1 cellular context compared by ENCODE assay signal in genomic region chr15:50876989-50877360, GRCh38.
A peak's percentile ranks its signal among the peaks of the same experiment; 100 is the strongest.
TF ChIP-seq lines count a peak whose summit lies in the region.

No MANE protein-coding gene starts in this region.

TF ChIP-seq in K562, 482 proteins besides CTCF, POLR2A, EP300 and RAD21 (continued from another document):
- TF ChIP-seq ZNF197 (CRISPR knock-in tag; IDR thresholded peaks at IDR 0.05; ENCODE audit: low read depth): no peak
- TF ChIP-seq DEAF1 (CRISPR knock-in tag; IDR thresholded peaks at IDR 0.05): peak; percentile 93
- TF ChIP-seq FOXM1 (IDR thresholded peaks at IDR 0.05; ENCODE audit: low read depth): no peak
- TF ChIP-seq FOXM1 (CRISPR knock-in tag; IDR thresholded peaks at IDR 0.05; ENCODE audit: low read depth): no peak
- TF ChIP-seq ZNF589 (CRISPR knock-in tag; IDR thresholded peaks at IDR 0.05; ENCODE audit: low read depth): 0 out of 2 replicates have a peak, but pooled peaks have one; percentile 51
- TF ChIP-seq MAFK (IDR thresholded peaks at IDR 0.05; ENCODE audit: low read length): peak; percentile 58; the same call in 1 of the 2 replicates
- no peak for TF ChIP-seq NEUROD1 (IDR thresholded peaks at IDR 0.05; ENCODE audit: borderline replicate concordance, low read depth, low read length, partially characterized antibody)
- peak; percentile 76 for TF ChIP-seq CHAMP1 (IDR thresholded peaks at IDR 0.05)
- TF ChIP-seq MAZ (CRISPR knock-in tag; conservative IDR thresholded peaks at IDR 0.05 in 1 of 2, IDR thresholded peaks at IDR 0.05 in 1 of 2): peak in 1 of 2 experiments; percentile 53; a peak in 1 of 4 replicates
- no peak for TF ChIP-seq PTTG1 (tag; IDR thresholded peaks at IDR 0.05; ENCODE audit: low read depth)
- TF ChIP-seq HLTF (IDR thresholded peaks at IDR 0.05): no peak
- no peak for TF ChIP-seq SRF (CRISPR knock-in tag; IDR thresholded peaks at IDR 0.05)
- TF ChIP-seq CBX3 (IDR thresholded peaks at IDR 0.05; ENCODE audit: borderline replicate concordance in 1 of 2, low read length in 2 of 2): 0 out of 3 replicates have a peak, but pooled peaks of 1 of the 2 experiments have one; percentile 39
- TF ChIP-seq FOSL1 (tag; conservative IDR thresholded peaks at IDR 0.05): no peak
- TF ChIP-seq NFE2 (IDR thresholded peaks at IDR 0.05; ENCODE audit: low read depth): peak; percentile 97
- no peak for TF ChIP-seq SIX5 (IDR thresholded peaks at IDR 0.05; ENCODE audit: borderline replicate concordance in 1 of 2, insufficient read depth in 1 of 2, low read depth in 1 of 2, low read length in 2 of 2)
- 0 out of 2 replicates have a peak, but pooled peaks have one; percentile 11 for TF ChIP-seq ZNF766 (CRISPR knock-in tag; conservative IDR thresholded peaks at IDR 0.05)
- no peak for TF ChIP-seq HINFP (tag; conservative IDR thresholded peaks at IDR 0.05; ENCODE audit: low read depth)
- TF ChIP-seq RBM17 (IDR thresholded peaks at IDR 0.05; ENCODE audit: borderline replicate concordance, low read depth, low read length): no peak
- TF ChIP-seq NBN (IDR thresholded peaks at IDR 0.05; ENCODE audit: low read depth): no peak
- no peak for TF ChIP-seq SIN3B (IDR thresholded peaks at IDR 0.05; ENCODE audit: low read depth)
- 0 out of 2 replicates have a peak, but pooled peaks have one; percentile 52 for TF ChIP-seq GATAD2B (IDR thresholded peaks at IDR 0.05; ENCODE audit: borderline replicate concordance)
- no peak for TF ChIP-seq ARHGAP35 (IDR thresholded peaks at IDR 0.05; ENCODE audit: partially characterized antibody)
- no peak for TF ChIP-seq NR3C1 (CRISPR knock-in tag; IDR thresholded peaks at IDR 0.05)
- no peak for TF ChIP-seq RBM25 (IDR thresholded peaks at IDR 0.05; ENCODE audit: low read depth, low read length, severe bottlenecking)
- no peak for TF ChIP-seq ZNF277 (CRISPR knock-in tag; IDR thresholded peaks at IDR 0.05; ENCODE audit: borderline replicate concordance)
- TF ChIP-seq ZBTB26 (CRISPR knock-in tag; IDR thresholded peaks at IDR 0.05): no peak
- TF ChIP-seq EP400 (IDR thresholded peaks at IDR 0.05): 0 out of 2 replicates have a peak, but pooled peaks have one; percentile 30
- peak; percentile 85 for TF ChIP-seq SMC3 (conservative IDR thresholded peaks at IDR 0.05; ENCODE audit: insufficient read depth, low read depth, low read length)
- no peak for TF ChIP-seq ZBTB34 (CRISPR knock-in tag; IDR thresholded peaks at IDR 0.05)
- TF ChIP-seq CBX2 (IDR thresholded peaks at IDR 0.05; ENCODE audit: insufficient read depth, low read length, poor library complexity, severe bottlenecking): no peak
- TF ChIP-seq ZNF717 (CRISPR knock-in tag; IDR thresholded peaks at IDR 0.05): no peak
- peak; percentile 40; the same call in 1 of the 2 replicates for TF ChIP-seq ZKSCAN1 (IDR thresholded peaks at IDR 0.05; ENCODE audit: low read depth, low read length)
- TF ChIP-seq PRDM10 (IDR thresholded peaks at IDR 0.05; ENCODE audit: partially characterized antibody): peak; percentile 21
- peak; percentile 38; the same call in 1 of the 2 replicates for TF ChIP-seq TEAD4 (IDR thresholded peaks at IDR 0.05; ENCODE audit: low read length)
- TF ChIP-seq TEAD4 (CRISPR knock-in tag; IDR thresholded peaks at IDR 0.05; ENCODE audit: borderline replicate concordance): no peak
- TF ChIP-seq C11orf30 (IDR thresholded peaks at IDR 0.05; ENCODE audit: low read depth): peak; percentile 85
- peak; percentile 72; the same call in 1 of the 2 replicates for TF ChIP-seq RB1 (IDR thresholded peaks at IDR 0.05; ENCODE audit: low read depth)
- no peak for TF ChIP-seq ZNF232 (CRISPR knock-in tag; IDR thresholded peaks at IDR 0.05)
- TF ChIP-seq CTBP1 (IDR thresholded peaks at IDR 0.05; ENCODE audit: borderline replicate concordance): 0 out of 2 replicates have a peak, but pooled peaks have one; percentile 44
- no peak for TF ChIP-seq HNRNPL (IDR thresholded peaks at IDR 0.05; ENCODE audit: low read depth, low read length)
- TF ChIP-seq MECOM (CRISPR knock-in tag; IDR thresholded peaks at IDR 0.05): no peak
- no peak for TF ChIP-seq PBX2 (CRISPR knock-in tag; IDR thresholded peaks at IDR 0.05; ENCODE audit: low read depth)
- TF ChIP-seq PBX2 (tag; conservative IDR thresholded peaks at IDR 0.05; ENCODE audit: low read depth): peak; percentile 5; the same call in 1 of the 2 replicates
- 0 out of 2 replicates have a peak, but pooled peaks have one; percentile 13 for TF ChIP-seq MTA2 (IDR thresholded peaks at IDR 0.05; ENCODE audit: low read depth)
- TF ChIP-seq ZNF584 (CRISPR knock-in tag; IDR thresholded peaks at IDR 0.05; ENCODE audit: low read depth): peak; percentile 78; the same call in 1 of the 2 replicates
